Comparison of ENCODE assay signal across 9 cellular contexts in the genomic region with DNA sequence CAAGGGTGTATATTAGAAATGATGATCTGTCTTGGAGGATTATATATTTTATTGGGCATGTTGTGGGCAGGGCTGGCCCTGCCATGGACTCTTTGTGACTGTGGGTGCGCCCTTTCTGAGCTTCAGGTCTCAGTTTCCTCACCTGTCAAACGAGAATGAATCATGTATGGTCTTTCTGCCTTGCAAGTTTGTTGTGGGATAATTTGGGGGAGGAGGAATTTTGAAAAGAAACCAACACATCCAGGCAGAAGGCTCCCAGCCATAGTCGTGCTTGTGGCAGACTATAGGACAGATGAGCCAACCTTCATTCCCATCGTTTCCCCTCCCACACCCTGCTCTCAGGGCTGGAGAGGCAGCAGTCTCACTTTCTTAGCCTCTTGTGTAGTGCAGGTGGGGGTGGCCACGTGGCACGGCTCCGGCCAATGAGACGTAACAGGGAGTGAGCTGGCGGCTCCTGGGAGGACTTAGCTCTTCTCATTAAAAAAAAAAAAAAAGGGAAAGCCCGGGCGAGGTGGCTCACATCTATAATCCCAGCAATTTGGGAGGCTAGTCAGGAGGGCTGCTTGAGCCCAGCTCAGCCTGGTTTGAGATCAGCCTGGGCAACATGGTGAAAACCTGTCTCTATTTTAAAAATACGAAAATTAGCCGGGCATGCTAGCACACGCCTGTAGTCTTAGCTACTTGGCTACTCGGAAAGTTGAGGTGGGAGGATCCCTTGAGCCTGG.
DNase-seq lines count a peak whose midpoint lies in the region; ATAC-seq and TF ChIP-seq lines count a peak whose summit lies in the region.
"Had no signal": no experiment of that assay in that cellular context is flagged by ENCODE, and none has a peak within 500 bp of the region (broad histone marks: within the 10 kb centered on the region; RNA-seq: fewer than 3 reads in every experiment).

No MANE protein-coding gene starts in this region.

- no peaks in the 10 kb centered on the region for H3K36me3 Mint-ChIP-seq in CD4-positive, alpha-beta memory T cell
- H3K36me3 Mint-ChIP-seq in CD8-positive, alpha-beta T cell: no peaks in the 10 kb centered on the region

- CTCF ChIA-PET in RWPE1 (lab: Yijun Ruan, JAX): no interaction called here
- CTCF ChIA-PET in CD4-positive, alpha-beta memory T cell (lab: Charles Lee; ENCODE audit: partially characterized antibody): no interaction called here
- CTCF ChIA-PET in CD8-positive, alpha-beta T cell (lab: Charles Lee): interaction anchor here (0.6 to 0.7 kb wide), 2 partner anchors 125 to 525 kb away, joined by 3 read pairs; no protein-coding TSS in a partner anchor

- H3K27me3 Mint-ChIP-seq in CD4-positive, alpha-beta memory T cell: peaks cover 2 to 5% of the 10 kb centered on the region in 2 donors
- peaks cover 5% of the 10 kb centered on the region for H3K27me3 Mint-ChIP-seq in CD8-positive, alpha-beta T cell (ENCODE audit: low read depth)

- no peaks in the 10 kb centered on the region for H3K27me3 ChIP-seq in CD4-positive, alpha-beta memory T cell (ENCODE audit: insufficient read depth, low read length)
- H3K27me3 ChIP-seq in CD8-positive, alpha-beta T cell (ENCODE audit: insufficient read depth, low read length): no peaks in the 10 kb centered on the region

- POLR2A ChIA-PET in RWPE1 (lab: Yijun Ruan, JAX; ENCODE audit: low non-redundant PET): interaction anchor here (0.6 to 1.1 kb wide), 3 partner anchors 62 to 120 kb away, joined by 3 to 14 read pairs (median 6); a partner anchor contains a TSS
- POLR2A ChIA-PET in CD4-positive, alpha-beta memory T cell (lab: Charles Lee; ENCODE audit: partially characterized antibody): no interaction called here
- POLR2A ChIA-PET in CD8-positive, alpha-beta T cell (lab: Charles Lee): no interaction called here

- H3K9me3 ChIP-seq in CD4-positive, alpha-beta memory T cell (ENCODE audit: control insufficient read depth in 1 of 2, low read length in 2 of 2): no peaks in the 10 kb centered on the region
- H3K9me3 ChIP-seq in CD8-positive, alpha-beta T cell (ENCODE audit: low read length): no peaks in the 10 kb centered on the region
- H3K9me3 ChIP-seq: thoracic aorta had no signal

- no peaks in the 10 kb centered on the region for H3K36me3 ChIP-seq in CD4-positive, alpha-beta memory T cell (ENCODE audit: insufficient read depth, low read length)
- no peaks in the 10 kb centered on the region for H3K36me3 ChIP-seq in CD8-positive, alpha-beta T cell (ENCODE audit: insufficient read depth, low read length)
- H3K36me3 ChIP-seq: thoracic aorta had no signal

- H3K9me3 Mint-ChIP-seq in CD4-positive, alpha-beta memory T cell: peaks cover 0 to under 1% (median 0%) of the 10 kb centered on the region in 8 donors
- no peaks in the 10 kb centered on the region for H3K9me3 Mint-ChIP-seq in CD8-positive, alpha-beta T cell

- no peak for TF ChIP-seq CTCF in AG10803 (conservative IDR thresholded peaks at IDR 0.05; ENCODE audit: low read length)
- TF ChIP-seq CTCF in RWPE1 (conservative IDR thresholded peaks at IDR 0.05; ENCODE audit: low read depth): no peak
- TF ChIP-seq CTCF in CD8-positive, alpha-beta T cell (IDR thresholded peaks at IDR 0.05): no peak

- intact Hi-C loops in CD4-positive, alpha-beta memory T cell (cut with micrococcal nuclease): no loop called here
- intact Hi-C loops in CD8-positive, alpha-beta T cell (cut with DNase I, micrococcal nuclease): no loop called here

- peaks cover 0 to 2% (median 0%) of the 10 kb centered on the region in 4 donors for H3K4me1 Mint-ChIP-seq in CD4-positive, alpha-beta memory T cell
- no peaks in the 10 kb centered on the region for H3K4me1 Mint-ChIP-seq in CD8-positive, alpha-beta T cell (ENCODE audit: low read depth)

- peak overlapping the region in 1 of 7 donors; percentile 43 for H3K27ac Mint-ChIP-seq in CD4-positive, alpha-beta memory T cell
- no peak overlapping the region for H3K27ac Mint-ChIP-seq in CD8-positive, alpha-beta T cell

- H3K27ac ChIP-seq in RWPE1: peak overlapping the region; percentile 92
- no peak overlapping the region for H3K27ac ChIP-seq in CD4-positive, alpha-beta memory T cell (ENCODE audit: low read depth, low read length)
- no peak overlapping the region for H3K27ac ChIP-seq in CD8-positive, alpha-beta T cell (ENCODE audit: low read depth, low read length)
- H3K27ac ChIP-seq: thoracic aorta had no signal

- no peak overlapping the region for H3K4me3 Mint-ChIP-seq in CD4-positive, alpha-beta memory T cell
- H3K4me3 Mint-ChIP-seq in CD8-positive, alpha-beta T cell: no peak overlapping the region

- ATAC-seq in GM19452 (IDR thresholded peaks at IDR 0.05; ENCODE audit: unreplicated experiment): no peak
- ATAC-seq in CD8-positive, alpha-beta T cell: no peak

- DNase-seq in AG10803 (ENCODE audit: low read depth) (peak; percentile 22), HK-2 (ENCODE audit: unreplicated experiment) (peak; percentile 86), RWPE1 (ENCODE audit: low spot score) (peak; percentile 87), iPS-NIHi11 (ENCODE audit: low spot score) (peak; percentile 91), COLO668 (lab: John Stamatoyannopoulos, UW; ENCODE audit: unreplicated experiment) (no peak)
- DNase-seq in CD4-positive, alpha-beta memory T cell: no peak
- no peak for DNase-seq in CD8-positive, alpha-beta T cell

- H3K4me1 ChIP-seq in CD4-positive, alpha-beta memory T cell (ENCODE audit: insufficient read depth, low read length): no peaks in the 10 kb centered on the region
- no peaks in the 10 kb centered on the region for H3K4me1 ChIP-seq in CD8-positive, alpha-beta T cell (ENCODE audit: insufficient read depth, low read length)

- H3K4me3 ChIP-seq in AG10803 (ENCODE audit: low read length): no peak overlapping the region
- H3K4me3 ChIP-seq in CD4-positive, alpha-beta memory T cell (ENCODE audit: low read length in 2 of 2): no peak overlapping the region
- H3K4me3 ChIP-seq in CD8-positive, alpha-beta T cell (ENCODE audit: low read depth, low read length): no peak overlapping the region
- H3K4me3 ChIP-seq: thoracic aorta had no signal

Comparison
In these comparisons a context has a peak if more than half of its experiments do, and no peak if none do; other contexts are left out.
1. DNase-seq: peak in AG10803 (single experiment), HK-2 (single experiment), RWPE1 (single experiment) and iPS-NIHi11 (single experiment); none in COLO668 (single experiment), CD4-positive, alpha-beta memory T cell (0 of 5) and CD8-positive, alpha-beta T cell (0 of 7).